Comparison of ENCODE assay signal across 20 cellular contexts in genomic region chr5:171825046-171825445, GRCh38. TPM values are rescaled to one million over a fixed set of nuclear protein-coding genes. Genes with fewer than 3 reads are reported as not detected.
DNase-seq lines count a peak whose midpoint lies in the region; ATAC-seq, FAIRE-seq and TF ChIP-seq lines count a peak whose summit lies in the region.
"Had no signal": no experiment of that assay in that cellular context is flagged by ENCODE, and none has a peak within 500 bp of the region (broad histone marks: within the 10 kb centered on the region; RNA-seq: fewer than 3 reads in every experiment).

No MANE protein-coding gene starts in this region.

- H3K9me3 ChIP-seq in IMR-90 (ENCODE audit: control insufficient read depth, insufficient read depth, low read length) (peaks cover 5% of the 10 kb centered on the region), keratinocyte (ENCODE audit: control insufficient read depth, low read depth, low read length) (peaks cover 3% of the 10 kb centered on the region), esophagus squamous epithelium (no peaks in the 10 kb centered on the region)

- H2BK20ac ChIP-seq in IMR-90 (ENCODE audit: low read depth, low read length), result no peak overlapping the region

- in situ Hi-C loops in ACHN (cut with HindIII; ENCODE audit: low pct_ligation_motif_present, low pct_unique_long_range_greater_than_20kb, low sequenced_read_pairs) (no loop called here), IMR-90 (cut with MboI; ENCODE audit: low sequenced_read_pairs) (no loop called here)

- dilution Hi-C loops in IMR-90 (cut with HindIII; ENCODE audit: low sequenced_read_pairs, unreplicated experiment), result no loop called here
- dilution Hi-C loops in keratinocyte (cut with MboI; ENCODE audit: extremely low pct_ligation_motif_present, low sequenced_read_pairs), result no loop called here

- no peaks in the 10 kb centered on the region for H3K79me1 ChIP-seq in IMR-90 (ENCODE audit: low read depth in 1 of 2, low read length in 2 of 2)

- intact Hi-C loops in IMR-90 (cut with micrococcal nuclease), result loop anchor here (2.0 kb wide), 1 partner anchor 76 kb away; no protein-coding TSS in a partner anchor
- intact Hi-C loops in esophagus squamous epithelium (cut with DNase I), result no loop called here

- peak; percentile 23 for FAIRE-seq in keratinocyte (lab: Jason Lieb, UNC)
- FAIRE-seq: GM12892 had no signal

- CTCF ChIA-PET in IMR-90 (lab: Yijun Ruan, JAX), result no interaction called here
- CTCF ChIA-PET in HEK293T (lab: Yijun Ruan, JAX), result no interaction called here

- no peak overlapping the region for H4K8ac ChIP-seq in IMR-90 (ENCODE audit: low read depth in 2 of 2, low read length in 2 of 2)

- H2AK9ac ChIP-seq in IMR-90 (replicated peaks; ENCODE audit: low read depth, low read length, poor library complexity), result no peak overlapping the region

- H3K9me1 ChIP-seq in IMR-90 (ENCODE audit: insufficient read depth, low read length) (no peaks in the 10 kb centered on the region), keratinocyte (ENCODE audit: control insufficient read depth, extremely low read depth, insufficient read depth, low read length) (no peaks in the 10 kb centered on the region)

- no peak overlapping the region for H3K23ac ChIP-seq in IMR-90 (ENCODE audit: low read depth, low read length)

- H3K4me2 ChIP-seq in IMR-90 (ENCODE audit: low read depth, low read length), result no peak overlapping the region
- H3K4me2 ChIP-seq in keratinocyte (ENCODE audit: control insufficient read depth, extremely low read depth, insufficient read depth, low read depth, low read length), result no peak overlapping the region
- H3K4me2 ChIP-seq: BLaER1 treated with 17β-estradiol and CSF1 and Interleukin-3, amounts not matched to agents 10 nM and 100 nM had no signal

- WGBS in IMR-90 (ENCODE audit: extremely low coverage in 2 of 2, insufficient read length in 1 of 2), 2 experiments, result no CpG with 5 or more reads among the region's 3 CpGs
- 76 to 78% methylated on average over 2 to 3 of the region's 3 CpGs for WGBS in esophagus squamous epithelium, 2 donors

- H3K36me3 ChIP-seq in IMR-90 (ENCODE audit: control insufficient read depth, insufficient read depth, low read length), result no peaks in the 10 kb centered on the region
- H3K36me3 ChIP-seq in keratinocyte (ENCODE audit: control insufficient read depth in 2 of 2, extremely low read depth in 1 of 2, insufficient read depth in 2 of 2, low read length in 2 of 2), result no peaks in the 10 kb centered on the region
- no peaks in the 10 kb centered on the region for H3K36me3 ChIP-seq in esophagus squamous epithelium
- H3K36me3 ChIP-seq: BLaER1 treated with 17β-estradiol and CSF1 and Interleukin-3, amounts not matched to agents 10 nM and 100 nM had no signal

- peaks cover 10% of the 10 kb centered on the region for H3K27me3 ChIP-seq in IMR-90 (ENCODE audit: control insufficient read depth, insufficient read depth, low read length)
- no peaks in the 10 kb centered on the region for H3K27me3 ChIP-seq in keratinocyte (ENCODE audit: control insufficient read depth, extremely low read depth, insufficient read depth, low read length)
- H3K27me3 ChIP-seq in esophagus squamous epithelium, result peaks cover 0 to 5% (median 0%) of the 10 kb centered on the region in 4 donors
- H3K27me3 ChIP-seq: BLaER1 treated with 17β-estradiol and CSF1 and Interleukin-3, amounts not matched to agents 10 nM and 100 nM had no signal

- no peak overlapping the region for H3K9ac ChIP-seq in IMR-90 (ENCODE audit: low read depth, low read length)
- no peak overlapping the region for H3K9ac ChIP-seq in keratinocyte (ENCODE audit: control insufficient read depth, extremely low read depth, insufficient read depth, low read length)
- H3K9ac ChIP-seq: BLaER1 treated with 17β-estradiol and CSF1 and Interleukin-3, amounts not matched to agents 10 nM and 100 nM had no signal

- H2AK5ac ChIP-seq in IMR-90 (ENCODE audit: low read depth, low read length), result no peak overlapping the region

- H4K20me1 ChIP-seq in IMR-90 (ENCODE audit: insufficient read depth, low read length), result no peaks in the 10 kb centered on the region
- H4K20me1 ChIP-seq in keratinocyte (ENCODE audit: control insufficient read depth, extremely low read depth, insufficient read depth, low read length), result no peaks in the 10 kb centered on the region
- H4K20me1 ChIP-seq: BLaER1 treated with 17β-estradiol and CSF1 and Interleukin-3, amounts not matched to agents 10 nM and 100 nM had no signal

- H2BK120ac ChIP-seq in IMR-90 (ENCODE audit: low read depth, low read length), result no peak overlapping the region

- DNase-seq in ACHN (peak; percentile 15), IMR-90 (no peak), astrocyte of the hippocampus (ENCODE audit: low read depth, low spot score) (peak; percentile 84), keratinocyte (ENCODE audit: low read depth, low spot score) (peak; percentile 21), esophagus squamous epithelium (lab: John Stamatoyannopoulos, UW) (no peak), HEK293T (ENCODE audit: extremely low spot score) (no peak)
- DNase-seq: 8988T; DND-41; NCI-H1105; NCI-H1694; NCI-H2227 treated with DMSO at 0.1 percent for 48 hours; NCI-H526 treated with DMSO at 0.1 percent for 48 hours; NK-92 treated with Interleukin-12 subunit alpha and Interleukin-12 subunit beta, amount 100 ng/mL, for 24 hours had no signal

- H2BK15ac ChIP-seq in IMR-90 (ENCODE audit: low read depth, low read length), result no peak overlapping the region

- no TSS peak for BruUV-seq in IMR-90 (replicated peaks; lab: Mats Ljungman, UMichigan)

- no peak for ATAC-seq in IMR-90 (ENCODE audit: low read depth)
- no peak for ATAC-seq in GM21390 (IDR thresholded peaks at IDR 0.05; ENCODE audit: unreplicated experiment)
- no peak for ATAC-seq in GM21825 (IDR thresholded peaks at IDR 0.05; ENCODE audit: unreplicated experiment)

- TF ChIP-seq RAD21 in IMR-90 (IDR thresholded peaks at IDR 0.05; ENCODE audit: low read length), result no peak

- no peak overlapping the region for H3K27ac ChIP-seq in IMR-90 (ENCODE audit: insufficient read depth, low read length)
- no peak overlapping the region for H3K27ac ChIP-seq in keratinocyte (ENCODE audit: control insufficient read depth, insufficient read depth, low read length)
- H3K27ac ChIP-seq in esophagus squamous epithelium, result no peak overlapping the region
- H3K27ac ChIP-seq: BLaER1 treated with 17β-estradiol and CSF1 and Interleukin-3, amounts not matched to agents 10 nM and 100 nM had no signal

- no peak overlapping the region for H4K5ac ChIP-seq in IMR-90 (ENCODE audit: low read depth, low read length)

- no peak overlapping the region for H4K91ac ChIP-seq in IMR-90 (ENCODE audit: insufficient read depth, low read depth, low read length)

- H3K4me1 ChIP-seq in IMR-90 (ENCODE audit: control insufficient read depth, insufficient read depth, low read length), result no peaks in the 10 kb centered on the region
- no peaks in the 10 kb centered on the region for H3K4me1 ChIP-seq in keratinocyte (ENCODE audit: control insufficient read depth, extremely low read depth, insufficient read depth, low read length)
- H3K4me1 ChIP-seq in esophagus squamous epithelium, result no peaks in the 10 kb centered on the region
- H3K4me1 ChIP-seq: BLaER1 treated with 17β-estradiol and CSF1 and Interleukin-3, amounts not matched to agents 10 nM and 100 nM had no signal

- H3K18ac ChIP-seq in IMR-90 (ENCODE audit: low read depth, low read length), result no peak overlapping the region

- no peak for TF ChIP-seq CTCF in IMR-90 (conservative IDR thresholded peaks at IDR 0.05; ENCODE audit: low read depth, low read length)
- TF ChIP-seq CTCF in keratinocyte (optimal IDR thresholded peaks at IDR 0.05 in 1 of 3, IDR thresholded peaks at IDR 0.05 in 1 of 3, conservative IDR thresholded peaks at IDR 0.05 in 1 of 3; ENCODE audit: extremely low read depth in 1 of 3, insufficient read depth in 2 of 3, low read length in 3 of 3), result no peak
- TF ChIP-seq CTCF in esophagus squamous epithelium (IDR thresholded peaks at IDR 0.05), result no peak

- H3K4me3 ChIP-seq in IMR-90 (ENCODE audit: insufficient read depth, low read depth, low read length) (no peak overlapping the region), keratinocyte (ENCODE audit: control insufficient read depth in 2 of 3, extremely low read depth in 1 of 3, insufficient read depth in 2 of 3, low read depth in 1 of 3, low read length in 3 of 3) (no peak overlapping the region), esophagus squamous epithelium (no peak overlapping the region)
- H3K4me3 ChIP-seq: BLaER1 treated with 17β-estradiol and CSF1 and Interleukin-3, amounts not matched to agents 10 nM and 100 nM had no signal

- no peak overlapping the region for H3K14ac ChIP-seq in IMR-90 (replicated peaks; ENCODE audit: low read depth, low read length)

- TF ChIP-seq POLR2A in IMR-90 (IDR thresholded peaks at IDR 0.05; ENCODE audit: low read depth, low read length) (no peak), esophagus squamous epithelium (IDR thresholded peaks at IDR 0.05) (no peak)

- no peak overlapping the region for H3K4ac ChIP-seq in IMR-90 (ENCODE audit: low read depth, low read length)

- H3K79me2 ChIP-seq in keratinocyte (ENCODE audit: control insufficient read depth, insufficient read depth, low read length), result no peaks in the 10 kb centered on the region

- no peak overlapping the region for H2BK5ac ChIP-seq in IMR-90 (ENCODE audit: low read depth, low read length, poor library complexity, severe bottlenecking)

- POLR2A ChIA-PET in IMR-90 (lab: Charles Lee; ENCODE audit: unreplicated experiment) (no interaction called here), HEK293T (lab: Yijun Ruan, JAX) (no interaction called here)

- H2AFZ ChIP-seq in IMR-90 (replicated peaks; ENCODE audit: low read length, poor library complexity), result no peak overlapping the region
- H2AFZ ChIP-seq in keratinocyte (ENCODE audit: control insufficient read depth, low read length), result no peak overlapping the region

- no peak overlapping the region for H3K56ac ChIP-seq in IMR-90 (ENCODE audit: extremely low read depth, insufficient read depth, low read length)

TF ChIP-seq in IMR-90, 13 proteins besides CTCF, POLR2A, EP300 and RAD21 (continues in another document):
- TF ChIP-seq NFE2L2 (IDR thresholded peaks at IDR 0.05; ENCODE audit: low read depth, low read length), result no peak

TF ChIP-seq in HEK293T, 16 proteins besides CTCF, POLR2A, EP300 and RAD21 (continues in another document):
- no peak for TF ChIP-seq ZNF384 (IDR thresholded peaks at IDR 0.05)
- TF ChIP-seq FOXK2 (IDR thresholded peaks at IDR 0.05), result no peak

RNA-seq across cellular contexts. Expression of gene SMIM23, which starts 39.4 kb away (rescaled TPM):
- not detected in 2 replicates for total RNA-seq in IMR-90 (2012; rRNA removed)
- polyA plus RNA-seq in IMR-90 (2012; rRNA removed), result not detected in 2 replicates
- not detected in 2 replicates for polyA plus RNA-seq in IMR-90 (2012; cell fraction: cytosol; rRNA removed)
- not detected in 2 replicates for polyA plus RNA-seq in IMR-90 (2012; cell fraction: nucleus; rRNA removed; ENCODE audit: low replicate concordance)
- not detected in 3 replicates for polyA plus RNA-seq in keratinocyte
- polyA plus RNA-seq in keratinocyte (2011; ENCODE audit: low read depth), result not detected
- not detected in 2 replicates for polyA plus RNA-seq in keratinocyte (2011; cell fraction: cytosol; rRNA removed)
- polyA plus RNA-seq in keratinocyte (2011; cell fraction: nucleus; rRNA removed), result not detected in 2 replicates
- polyA plus RNA-seq in keratinocyte (2012; ENCODE audit: low replicate concordance), result not detected in 2 replicates
- polyA minus RNA-seq in keratinocyte, result not detected in 3 replicates
- not detected for polyA minus RNA-seq in keratinocyte (2011; cell fraction: cytosol; rRNA and poly(A)+ RNA removed)
- polyA minus RNA-seq in keratinocyte (2011; cell fraction: nucleus; rRNA and poly(A)+ RNA removed), result not detected in 2 replicates
- not detected for total RNA-seq in esophagus squamous epithelium
- total RNA-seq: H4, OCI-LY7, SK-MEL-5 had no signal

Comparison
In these comparisons a context has a peak if more than half of its experiments do, and no peak if none do; other contexts are left out.
1. DNase-seq: peak in ACHN (single experiment), astrocyte of the hippocampus (single experiment) and keratinocyte (single experiment); none in IMR-90 (single experiment), esophagus squamous epithelium (single experiment) and HEK293T (single experiment).